In the genomic region with DNA sequence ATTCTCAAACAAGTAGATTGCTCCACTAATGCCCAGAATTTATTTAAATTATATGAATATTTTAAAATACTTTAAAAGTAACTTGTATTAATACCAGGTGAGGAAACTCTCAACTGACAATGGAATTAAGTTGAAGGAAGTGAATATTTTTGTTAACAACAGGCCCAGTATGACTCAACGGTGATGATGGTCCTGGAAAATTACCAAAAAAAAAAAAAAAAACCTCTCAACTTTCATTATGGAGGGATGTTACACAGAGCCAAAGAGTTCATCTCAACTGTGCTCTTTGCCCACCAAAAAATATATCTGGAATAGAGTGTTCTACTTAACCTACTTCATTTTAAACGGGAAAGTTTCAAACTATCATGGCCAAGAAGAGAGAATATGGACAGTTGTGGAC, we compare ENCODE assay signal across 24 cellular contexts. TPM values are rescaled to one million over a fixed set of nuclear protein-coding genes. Genes with fewer than 3 reads are reported as not detected.
DNase-seq lines count a peak whose midpoint lies in the region; ATAC-seq and TF ChIP-seq lines count a peak whose summit lies in the region.
"Had no signal": no experiment of that assay in that cellular context is flagged by ENCODE, and none has a peak within 500 bp of the region (broad histone marks: within the 10 kb centered on the region; RNA-seq: fewer than 3 reads in every experiment).

No MANE protein-coding gene starts in this region.

- no peaks in the 10 kb centered on the region for H3K9me3 Mint-ChIP-seq in activated CD8-positive, alpha-beta T cell treated with anti-CD3 and anti-CD28 coated beads for 36 hours
- H3K9me3 Mint-ChIP-seq: activated naive CD4-positive, alpha-beta T cell treated with anti-CD3 and anti-CD28 coated beads, Interleukin-2, amount 50 U/mL, for 72 hours; effector memory CD8-positive, alpha-beta T cell; GM23338 had no signal

- DNase-seq in AG08396 (ENCODE audit: low spot score) (peak; percentile 5), HT1080 (ENCODE audit: low read depth) (peak; percentile 83), astrocyte of the spinal cord (ENCODE audit: low read depth, low spot score) (peak; percentile 77), foreskin fibroblast (peak; percentile 30 to 67), left ventricle myocardium inferior (no peak), islet precursor cell (no peak)
- DNase-seq in activated CD8-positive, alpha-beta T cell treated with anti-CD3 and anti-CD28 coated beads for 36 hours, result no peak
- DNase-seq in activated CD8-positive, alpha-beta memory T cell treated with anti-CD3 and anti-CD28 coated beads for 24 hours, result no peak
- DNase-seq: activated CD4-positive, alpha-beta T cell treated with anti-CD3 and anti-CD28 coated beads for 36 hours; effector memory CD8-positive, alpha-beta T cell; kidney glomerular epithelial cell; naive thymus-derived CD4-positive, alpha-beta T cell; NCI-H1105 treated with DMSO at 0.1 percent for 48 hours; NCI-H2081 treated with DMSO at 0.1 percent for 48 hours; NCI-H510A treated with DMSO at 0.1 percent for 48 hours; pancreas; right cardiac atrium; RPMI8226; substantia nigra had no signal

- H3K27me3 ChIP-seq in left ventricle myocardium inferior (ENCODE audit: low read depth), result no peaks in the 10 kb centered on the region
- H3K27me3 ChIP-seq: BLaER1 treated with 17β-estradiol and CSF1 and Interleukin-3, amounts not matched to agents 10 nM and 100 nM; pancreas; vagina had no signal

- H3K9me3 ChIP-seq in left ventricle myocardium inferior (replicated peaks), result no peaks in the 10 kb centered on the region
- H3K9me3 ChIP-seq: A549; BLaER1 treated with 17β-estradiol and CSF1 and Interleukin-3, amounts not matched to agents 10 nM and 100 nM; pancreas; vagina had no signal

- POLR2A ChIA-PET in activated CD8-positive, alpha-beta T cell treated with anti-CD3 and anti-CD28 coated beads for 36 hours (lab: Charles Lee), result no interaction called here

- no peaks in the 10 kb centered on the region for H3K36me3 Mint-ChIP-seq in activated CD8-positive, alpha-beta T cell treated with anti-CD3 and anti-CD28 coated beads for 36 hours (ENCODE audit: low read depth)
- H3K36me3 Mint-ChIP-seq: activated naive CD4-positive, alpha-beta T cell treated with anti-CD3 and anti-CD28 coated beads, Interleukin-2, amount 50 U/mL, for 72 hours; naive thymus-derived CD4-positive, alpha-beta T cell had no signal

- no peaks in the 10 kb centered on the region for H3K36me3 ChIP-seq in left ventricle myocardium inferior
- H3K36me3 ChIP-seq: BLaER1 treated with 17β-estradiol and CSF1 and Interleukin-3, amounts not matched to agents 10 nM and 100 nM; pancreas; vagina had no signal

- no peak overlapping the region for H3K27ac ChIP-seq in left ventricle myocardium inferior (replicated peaks)
- H3K27ac ChIP-seq: A549; BLaER1 treated with 17β-estradiol and CSF1 and Interleukin-3, amounts not matched to agents 10 nM and 100 nM; pancreas; vagina had no signal

- H3K4me1 Mint-ChIP-seq in activated CD8-positive, alpha-beta T cell treated with anti-CD3 and anti-CD28 coated beads for 36 hours (ENCODE audit: low read depth), result no peaks in the 10 kb centered on the region
- H3K4me1 Mint-ChIP-seq: activated CD4-positive, alpha-beta T cell treated with anti-CD3 and anti-CD28 coated beads for 36 hours; GM23338 had no signal

- TF ChIP-seq CTCF in astrocyte of the spinal cord (IDR thresholded peaks at IDR 0.05; ENCODE audit: low read depth, low read length) (no peak), foreskin fibroblast (IDR thresholded peaks at IDR 0.05; ENCODE audit: low read depth, low read length) (no peak), left ventricle myocardium inferior (IDR thresholded peaks at IDR 0.05; ENCODE audit: borderline replicate concordance) (no peak)
- TF ChIP-seq CTCF in activated CD8-positive, alpha-beta T cell treated with anti-CD3 and anti-CD28 coated beads for 36 hours (IDR thresholded peaks at IDR 0.05), result no peak

- no peak for ATAC-seq in activated CD8-positive, alpha-beta T cell treated with anti-CD3 and anti-CD28 coated beads for 36 hours
- ATAC-seq: A549; activated CD4-positive, alpha-beta T cell treated with anti-CD3 and anti-CD28 coated beads for 36 hours; activated naive CD4-positive, alpha-beta T cell treated with anti-CD3 and anti-CD28 coated beads, Interleukin-2, amount 50 U/mL, for 72 hours; effector memory CD8-positive, alpha-beta T cell; GM23338; naive thymus-derived CD4-positive, alpha-beta T cell; pancreas; right cardiac atrium had no signal

- in situ Hi-C loops in astrocyte of the spinal cord (cut with HindIII; ENCODE audit: low sequenced_read_pairs), result no loop called here

- H3K27ac Mint-ChIP-seq in activated CD8-positive, alpha-beta T cell treated with anti-CD3 and anti-CD28 coated beads for 36 hours, result no peak overlapping the region
- H3K27ac Mint-ChIP-seq: activated CD4-positive, alpha-beta T cell treated with anti-CD3 and anti-CD28 coated beads for 36 hours; activated naive CD4-positive, alpha-beta T cell treated with anti-CD3 and anti-CD28 coated beads, Interleukin-2, amount 50 U/mL, for 72 hours; effector memory CD8-positive, alpha-beta T cell; GM23338; naive thymus-derived CD4-positive, alpha-beta T cell had no signal

- CTCF ChIA-PET in activated CD8-positive, alpha-beta T cell treated with anti-CD3 and anti-CD28 coated beads for 36 hours (lab: Charles Lee), result no interaction called here

- no peak overlapping the region for H3K4me3 ChIP-seq in astrocyte of the spinal cord (ENCODE audit: low read depth, low read length)
- no peak overlapping the region for H3K4me3 ChIP-seq in foreskin fibroblast (ENCODE audit: low read depth in 1 of 2, low read length in 2 of 2)
- no peak overlapping the region for H3K4me3 ChIP-seq in left ventricle myocardium inferior
- H3K4me3 ChIP-seq: A549; BLaER1 treated with 17β-estradiol and CSF1 and Interleukin-3, amounts not matched to agents 10 nM and 100 nM; GM23338; pancreas; vagina had no signal

- intact Hi-C loops in activated CD8-positive, alpha-beta T cell treated with anti-CD3 and anti-CD28 coated beads for 36 hours (cut with micrococcal nuclease), result no loop called here
- intact Hi-C loops in left ventricle myocardium inferior (cut with micrococcal nuclease), result no loop called here

- H3K4me1 ChIP-seq in left ventricle myocardium inferior, result no peaks in the 10 kb centered on the region
- H3K4me1 ChIP-seq: A549, pancreas, vagina had no signal

- no peak overlapping the region for H3K4me3 Mint-ChIP-seq in activated CD8-positive, alpha-beta T cell treated with anti-CD3 and anti-CD28 coated beads for 36 hours
- H3K4me3 Mint-ChIP-seq: activated CD4-positive, alpha-beta T cell treated with anti-CD3 and anti-CD28 coated beads for 36 hours; effector memory CD8-positive, alpha-beta T cell; GM23338; naive thymus-derived CD4-positive, alpha-beta T cell had no signal

- H3K27me3 Mint-ChIP-seq in activated CD8-positive, alpha-beta T cell treated with anti-CD3 and anti-CD28 coated beads for 36 hours, result no peaks in the 10 kb centered on the region
- H3K27me3 Mint-ChIP-seq: activated CD4-positive, alpha-beta T cell treated with anti-CD3 and anti-CD28 coated beads for 36 hours; effector memory CD8-positive, alpha-beta T cell had no signal

RNA-seq across cellular contexts. Expression of a gene that starts 28.3 kb away (rescaled TPM):
- 0.39 and 0.60 TPM in 2 replicates for total RNA-seq in HT1080 (2014; rRNA removed; shearing (Covaris generic))
- polyA plus RNA-seq in HT1080 (2015; cell fraction: cytosol; rRNA removed), result 0.35 and 0.41 TPM in 2 replicates
- polyA plus RNA-seq in HT1080 (2015; cell fraction: nucleus; rRNA removed), result 1.7 and 4.9 TPM in 2 replicates
- under 1 TPM; 0.38 to 0.68 TPM for total RNA-seq in activated CD8-positive, alpha-beta T cell treated with anti-CD3 and anti-CD28 coated beads for 36 hours
- total RNA-seq in left ventricle myocardium inferior, result 36.4 TPM
- total RNA-seq: GM23338 had no signal
- polyA plus RNA-seq: GM23338; naive thymus-derived CD4-positive, alpha-beta T cell had no signal

Comparison
In these comparisons a context has a peak if more than half of its experiments do, and no peak if none do; other contexts are left out.
1. DNase-seq: peak in AG08396 (single experiment), HT1080 (single experiment), astrocyte of the spinal cord (single experiment) and foreskin fibroblast (2 of 2); none in activated CD8-positive, alpha-beta T cell treated with anti-CD3 and anti-CD28 coated beads for 36 hours (single experiment), left ventricle myocardium inferior (single experiment), activated CD8-positive, alpha-beta memory T cell treated with anti-CD3 and anti-CD28 coated beads for 24 hours (single experiment) and islet precursor cell (single experiment).
2. RNA of a gene that starts 28.3 kb away (total RNA-seq): 36.4 TPM in left ventricle myocardium inferior (single experiment); 0.38 to 0.68 TPM in activated CD8-positive, alpha-beta T cell treated with anti-CD3 and anti-CD28 coated beads for 36 hours and 0.39 to 0.60 TPM in HT1080; every median in the first group is over 10 times any median in the second.